1 cellular context compared by ENCODE assay signal in the genomic region with DNA sequence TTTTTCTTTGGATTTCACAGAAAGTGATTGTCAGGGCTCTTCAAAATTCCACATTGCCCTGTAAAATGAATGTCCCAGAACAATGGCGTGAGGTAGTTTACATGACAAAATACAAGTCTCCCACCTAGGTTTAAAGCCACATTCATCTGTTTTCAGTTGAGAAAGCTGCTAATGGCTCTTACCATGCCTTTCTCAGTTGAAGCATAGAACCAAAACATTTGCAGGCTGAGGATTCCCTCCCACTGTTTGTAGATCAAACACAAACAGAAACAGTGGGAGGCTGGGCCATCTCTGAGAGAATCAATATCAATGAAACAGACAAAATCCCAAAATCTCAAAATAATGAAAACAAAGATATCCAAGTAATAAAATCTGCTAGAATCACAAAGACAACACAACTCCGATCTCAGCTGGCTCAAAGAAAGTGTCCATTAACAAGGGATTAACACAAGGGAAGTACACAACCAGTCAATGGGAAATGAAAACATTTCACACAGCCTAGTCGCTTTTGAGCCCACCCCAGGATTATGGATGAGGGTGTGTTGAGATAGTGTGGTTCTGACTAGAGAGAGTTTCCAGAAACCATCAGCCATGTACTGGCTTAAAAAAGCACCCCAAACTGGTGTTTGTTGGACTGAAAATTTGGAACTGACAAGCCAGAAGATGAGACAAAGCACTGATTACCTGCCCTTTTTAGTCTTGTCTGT.
TF ChIP-seq lines count a peak whose summit lies in the region.

No MANE protein-coding gene starts in this region.

TF ChIP-seq in H1, 55 proteins besides CTCF, POLR2A, EP300 and RAD21:
- TF ChIP-seq ASH2L (IDR thresholded peaks at IDR 0.05; ENCODE audit: low read length): no peak
- no peak for TF ChIP-seq EGR1 (IDR thresholded peaks at IDR 0.05; ENCODE audit: borderline replicate concordance, low read depth, low read length)
- no peak for TF ChIP-seq KDM5A (IDR thresholded peaks at IDR 0.05; ENCODE audit: low read length)
- no peak for TF ChIP-seq SP4 (IDR thresholded peaks at IDR 0.05; ENCODE audit: low read length)
- no peak for TF ChIP-seq MAX (IDR thresholded peaks at IDR 0.05)
- no peak for TF ChIP-seq HDAC2 (IDR thresholded peaks at IDR 0.05; ENCODE audit: borderline replicate concordance in 1 of 2, low read depth in 2 of 2, low read length in 2 of 2)
- no peak for TF ChIP-seq CTBP2 (IDR thresholded peaks at IDR 0.05; ENCODE audit: borderline replicate concordance, insufficient read depth, insufficient read length, low read length)
- TF ChIP-seq BACH1 (IDR thresholded peaks at IDR 0.05; ENCODE audit: low read length): no peak
- TF ChIP-seq POLR2AphosphoS5 (IDR thresholded peaks at IDR 0.05; ENCODE audit: low read depth, low read length): no peak
- TF ChIP-seq CREB1 (IDR thresholded peaks at IDR 0.05): no peak
- TF ChIP-seq KDM4A (IDR thresholded peaks at IDR 0.05; ENCODE audit: low read depth, low read length, severe bottlenecking): no peak
- TF ChIP-seq, protein P1, sequence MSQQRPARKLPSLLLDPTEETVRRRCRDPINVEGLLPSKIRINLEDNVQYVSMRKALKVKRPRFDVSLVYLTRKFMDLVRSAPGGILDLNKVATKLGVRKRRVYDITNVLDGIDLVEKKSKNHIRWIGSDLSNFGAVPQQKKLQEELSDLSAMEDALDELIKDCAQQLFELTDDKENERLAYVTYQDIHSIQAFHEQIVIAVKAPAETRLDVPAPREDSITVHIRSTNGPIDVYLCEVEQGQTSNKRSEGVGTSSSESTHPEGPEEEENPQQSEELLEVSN (IDR thresholded peaks at IDR 0.05): 0 out of 2 replicates have a peak, but pooled peaks have one; percentile 31
- TF ChIP-seq KDM1A (IDR thresholded peaks at IDR 0.05; ENCODE audit: borderline replicate concordance, low read length): 0 out of 2 replicates have a peak, but pooled peaks have one; percentile 4
- TF ChIP-seq SRF (IDR thresholded peaks at IDR 0.05; ENCODE audit: low read depth, low read length): no peak
- TF ChIP-seq JUND (IDR thresholded peaks at IDR 0.05; ENCODE audit: low read length): no peak
- TF ChIP-seq YY1 (IDR thresholded peaks at IDR 0.05; ENCODE audit: low read depth, low read length): 0 out of 2 replicates have a peak, but pooled peaks have one; percentile 24
- TF ChIP-seq POU5F1 (IDR thresholded peaks at IDR 0.05; ENCODE audit: low read depth, low read length): no peak
- no peak for TF ChIP-seq EZH2 (IDR thresholded peaks at IDR 0.05; ENCODE audit: low read depth, low read length, severe bottlenecking)
- no peak for TF ChIP-seq CHD1 (IDR thresholded peaks at IDR 0.05; ENCODE audit: low read depth, low read length)
